ENCODE assay signal across 26 cellular contexts in genomic region chr2:25233916-25234610, GRCh38.
DNase-seq lines count a peak whose midpoint lies in the region; FAIRE-seq and TF ChIP-seq lines count a peak whose summit lies in the region.
"Had no signal": no experiment of that assay in that cellular context is flagged by ENCODE, and none has a peak within 500 bp of the region (broad histone marks: within the 10 kb centered on the region; RNA-seq: fewer than 3 reads in every experiment).

No MANE protein-coding gene starts in this region.

- H2AFZ ChIP-seq in neural progenitor cell (replicated peaks): no peak overlapping the region
- H2AFZ ChIP-seq: GM23248 had no signal

- H3K36me3 ChIP-seq in endodermal cell (ENCODE audit: control insufficient read depth, insufficient read depth, low read length): peaks cover 67% of the 10 kb centered on the region
- no peaks in the 10 kb centered on the region for H3K36me3 ChIP-seq in neural progenitor cell
- H3K36me3 ChIP-seq in Peyer's patch: peaks cover 0 to 72% (median 0%) of the 10 kb centered on the region in 3 donors
- H3K36me3 ChIP-seq: MG63, SJSA1, uterus had no signal

- DNase-seq in GM18507 (ENCODE audit: extremely low spot score, insufficient read length, low read depth): no peak
- DNase-seq in SK-MEL-5 (ENCODE audit: low read depth, low spot score): peak; percentile 57
- DNase-seq in endodermal cell: no peak
- no peak for DNase-seq in neural progenitor cell (ENCODE audit: low spot score)
- DNase-seq in NOMO-1 treated with DMSO at 0.1 percent for 48 hours (lab: John Stamatoyannopoulos, UW; ENCODE audit: unreplicated experiment): no peak
- DNase-seq in Peyer's patch: no peak
- DNase-seq in GM19239 (ENCODE audit: insufficient read length, low spot score): no peak
- DNase-seq: activated CD4-positive, alpha-beta T cell treated with anti-CD3 and anti-CD28 coated beads, Interleukin-2, amount 50 U/mL, for 48 hours; activated CD8-positive, alpha-beta memory T cell treated with anti-CD3 and anti-CD28 coated beads, Interleukin-2, amount 50 U/mL, for 4 hours; GM23248; HFFc6; KG1; MG63; NCI-H2227 treated with DMSO at 0.1 percent for 48 hours; right cardiac atrium; spleen; T-helper 1 cell; uterus had no signal

- peaks cover 65% of the 10 kb centered on the region for H3K36me3 Mint-ChIP-seq in endodermal cell (ENCODE audit: low read depth)
- peaks cover 28% of the 10 kb centered on the region for H3K36me3 Mint-ChIP-seq in neural progenitor cell

- no peak overlapping the region for H3K4me2 ChIP-seq in neural progenitor cell

- no peaks in the 10 kb centered on the region for H3K79me2 ChIP-seq in neural progenitor cell (ENCODE audit: low read depth)

- no peaks in the 10 kb centered on the region for H3K27me3 ChIP-seq in endodermal cell (ENCODE audit: control insufficient read depth, insufficient read depth, low read length, poor library complexity, severe bottlenecking)
- H3K27me3 ChIP-seq in neural progenitor cell: no peaks in the 10 kb centered on the region
- H3K27me3 ChIP-seq in Peyer's patch: no peaks in the 10 kb centered on the region
- H3K27me3 ChIP-seq: MG63, SJSA1, spleen, uterus had no signal

- H3K4me3 Mint-ChIP-seq in endodermal cell: no peak overlapping the region
- no peak overlapping the region for H3K4me3 Mint-ChIP-seq in neural progenitor cell
- H3K4me3 Mint-ChIP-seq: dendritic cell treated with granulocyte-macrophage colony-stimulating factor and Interleukin-4, amounts not matched to agents 40 ng/mL and 50 ng/mL, for 4 days; HFFc6; natural killer cell treated with Interleukin-12 subunit alpha and Interleukin-12 subunit beta and Interleukin-15 and Interleukin-18, amount 100 ng/mL, for 72 hours had no signal

- H3F3A ChIP-seq in neural progenitor cell (ENCODE audit: low read depth): peaks cover 30% of the 10 kb centered on the region

- H3K27ac ChIP-seq in endodermal cell (ENCODE audit: low read depth, low read length) (no peak overlapping the region), neural progenitor cell (peak overlapping the region; percentile 63), Peyer's patch (no peak overlapping the region)
- H3K27ac ChIP-seq: GM23248, SJSA1, spleen, thoracic aorta, uterus had no signal

- no peaks in the 10 kb centered on the region for H3K9me3 Mint-ChIP-seq in endodermal cell
- no peaks in the 10 kb centered on the region for H3K9me3 Mint-ChIP-seq in neural progenitor cell
- H3K9me3 Mint-ChIP-seq: dendritic cell treated with granulocyte-macrophage colony-stimulating factor and Interleukin-4, amounts not matched to agents 40 ng/mL and 50 ng/mL, for 4 days; HFFc6; natural killer cell treated with Interleukin-12 subunit alpha and Interleukin-12 subunit beta and Interleukin-15 and Interleukin-18, amount 100 ng/mL, for 72 hours had no signal

- peaks cover 15% of the 10 kb centered on the region for H3K4me1 ChIP-seq in endodermal cell (ENCODE audit: control insufficient read depth, insufficient read depth, low read length)
- H3K4me1 ChIP-seq in neural progenitor cell: peaks cover 8% of the 10 kb centered on the region
- H3K4me1 ChIP-seq in Peyer's patch: peaks cover 0 to 8% (median 0%) of the 10 kb centered on the region in 4 donors
- H3K4me1 ChIP-seq: SJSA1 had no signal

- H3K4me3 ChIP-seq in endodermal cell (ENCODE audit: low read length): no peak overlapping the region
- no peak overlapping the region for H3K4me3 ChIP-seq in neural progenitor cell
- H3K4me3 ChIP-seq in Peyer's patch: no peak overlapping the region
- H3K4me3 ChIP-seq: GM23248, MG63, SJSA1, spleen, thoracic aorta, uterus had no signal

- H3K27ac Mint-ChIP-seq in endodermal cell: peak overlapping the region; percentile 41
- H3K27ac Mint-ChIP-seq in neural progenitor cell: no peak overlapping the region
- H3K27ac Mint-ChIP-seq: dendritic cell treated with granulocyte-macrophage colony-stimulating factor and Interleukin-4, amounts not matched to agents 40 ng/mL and 50 ng/mL, for 4 days; HFFc6; natural killer cell treated with Interleukin-12 subunit alpha and Interleukin-12 subunit beta and Interleukin-15 and Interleukin-18, amount 100 ng/mL, for 72 hours had no signal

- in situ Hi-C loops in SK-MEL-5 (cut with HindIII; ENCODE audit: low pct_unique_long_range_greater_than_20kb, low sequenced_read_pairs): no loop called here

- FAIRE-seq in GM18507 (lab: Jason Lieb, UNC) (peak; percentile 26), GM19239 (lab: Jason Lieb, UNC) (no peak)
- FAIRE-seq: bronchial epithelial cell, D721Med, GM12891, islet of Langerhans had no signal

- H3K27me3 Mint-ChIP-seq in endodermal cell (ENCODE audit: insufficient read depth): no peaks in the 10 kb centered on the region
- peaks cover 3% of the 10 kb centered on the region for H3K27me3 Mint-ChIP-seq in neural progenitor cell (ENCODE audit: insufficient read depth, low read depth)
- H3K27me3 Mint-ChIP-seq: dendritic cell treated with granulocyte-macrophage colony-stimulating factor and Interleukin-4, amounts not matched to agents 40 ng/mL and 50 ng/mL, for 4 days; natural killer cell treated with Interleukin-12 subunit alpha and Interleukin-12 subunit beta and Interleukin-15 and Interleukin-18, amount 100 ng/mL, for 72 hours had no signal

- TF ChIP-seq CTCF in endodermal cell (conservative IDR thresholded peaks at IDR 0.05): no peak
- TF ChIP-seq CTCF in neural progenitor cell (IDR thresholded peaks at IDR 0.05): no peak
- TF ChIP-seq CTCF in Peyer's patch (IDR thresholded peaks at IDR 0.05): no peak

- H3K9ac ChIP-seq in endodermal cell (ENCODE audit: extremely low read depth, low read length, poor library complexity, severe bottlenecking): no peak overlapping the region
- no peak overlapping the region for H3K9ac ChIP-seq in neural progenitor cell
- H3K9ac ChIP-seq: GM23248 had no signal

- WGBS in endodermal cell (ENCODE audit: insufficient coverage in 1 of 2, insufficient read length in 1 of 2), 2 experiments: 91 to 94% methylated on average over 14 to 20 of the region's 20 CpGs

- TF ChIP-seq POLR2A in Peyer's patch (IDR thresholded peaks at IDR 0.05): no peak

- H3K4me1 Mint-ChIP-seq in endodermal cell (peaks cover 35% of the 10 kb centered on the region), neural progenitor cell (peaks cover 9% of the 10 kb centered on the region)

- H3K9me3 ChIP-seq in endodermal cell (ENCODE audit: control insufficient read depth, low read length): no peaks in the 10 kb centered on the region
- H3K9me3 ChIP-seq in neural progenitor cell (ENCODE audit: low read depth): no peaks in the 10 kb centered on the region
- H3K9me3 ChIP-seq in Peyer's patch: no peaks in the 10 kb centered on the region
- H3K9me3 ChIP-seq: MG63, SJSA1, spleen, thoracic aorta, uterus had no signal

- H4K20me1 ChIP-seq in neural progenitor cell (ENCODE audit: low read depth): peaks cover 6% of the 10 kb centered on the region
